ENCODE assay signal across 1 cellular context in genomic region chr3:128568602-128569490, GRCh38.
TF ChIP-seq lines count a peak whose summit lies in the region.

No MANE protein-coding gene starts in this region.

TF ChIP-seq in H1, 55 proteins besides CTCF, POLR2A, EP300 and RAD21:
- TF ChIP-seq SUZ12 (IDR thresholded peaks at IDR 0.05; ENCODE audit: low read length) (no peak), KDM1A (IDR thresholded peaks at IDR 0.05; ENCODE audit: borderline replicate concordance, low read length) (peak; percentile 82), HDAC2 (IDR thresholded peaks at IDR 0.05; ENCODE audit: borderline replicate concordance in 1 of 2, low read depth in 2 of 2, low read length in 2 of 2) (no peak), ASH2L (IDR thresholded peaks at IDR 0.05; ENCODE audit: low read length) (no peak), EGR1 (IDR thresholded peaks at IDR 0.05; ENCODE audit: borderline replicate concordance, low read depth, low read length) (no peak), JUN (IDR thresholded peaks at IDR 0.05; ENCODE audit: low read depth, low read length) (0 out of 2 replicates have a peak, but pooled peaks have one; percentile 38), KDM5A (IDR thresholded peaks at IDR 0.05; ENCODE audit: low read length) (no peak), USF2 (IDR thresholded peaks at IDR 0.05; ENCODE audit: low read length) (no peak), CTBP2 (IDR thresholded peaks at IDR 0.05; ENCODE audit: borderline replicate concordance, insufficient read depth, insufficient read length, low read length) (no peak), SAP30 (IDR thresholded peaks at IDR 0.05; ENCODE audit: insufficient read depth, insufficient replicate concordance, low read length) (no peak), SP1 (IDR thresholded peaks at IDR 0.05; ENCODE audit: low read depth, low read length) (0 out of 2 replicates have a peak, but pooled peaks have one; percentile 44), RXRA (IDR thresholded peaks at IDR 0.05; ENCODE audit: insufficient read depth, low read depth, low read length) (no peak), MAFK (IDR thresholded peaks at IDR 0.05; ENCODE audit: low read depth, low read length) (no peak), CREB1 (IDR thresholded peaks at IDR 0.05) (no peak), CEBPB (IDR thresholded peaks at IDR 0.05; ENCODE audit: low read depth, low read length) (peak; percentile 64; the same call in 1 of the 2 replicates), ATF3 (IDR thresholded peaks at IDR 0.05; ENCODE audit: insufficient read depth, low read depth, low read length) (no peak), NRF1 (IDR thresholded peaks at IDR 0.05; ENCODE audit: low read depth, low read length) (no peak), SIRT6 (IDR thresholded peaks at IDR 0.05; ENCODE audit: low read length) (no peak), POU5F1 (IDR thresholded peaks at IDR 0.05; ENCODE audit: low read depth, low read length) (no peak), RFX5 (IDR thresholded peaks at IDR 0.05; ENCODE audit: borderline replicate concordance, low read depth, low read length) (no peak), GTF2F1 (IDR thresholded peaks at IDR 0.05; ENCODE audit: borderline replicate concordance, low read depth, low read length) (no peak), ZNF274 (IDR thresholded peaks at IDR 0.05; ENCODE audit: borderline replicate concordance, extremely low read depth, low read length) (no peak)
- TF ChIP-seq, protein P1, sequence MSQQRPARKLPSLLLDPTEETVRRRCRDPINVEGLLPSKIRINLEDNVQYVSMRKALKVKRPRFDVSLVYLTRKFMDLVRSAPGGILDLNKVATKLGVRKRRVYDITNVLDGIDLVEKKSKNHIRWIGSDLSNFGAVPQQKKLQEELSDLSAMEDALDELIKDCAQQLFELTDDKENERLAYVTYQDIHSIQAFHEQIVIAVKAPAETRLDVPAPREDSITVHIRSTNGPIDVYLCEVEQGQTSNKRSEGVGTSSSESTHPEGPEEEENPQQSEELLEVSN (IDR thresholded peaks at IDR 0.05) = no peak
TF ChIP-seq in H1: peak in this region for 4.
